Comparison of ENCODE assay signal across 21 cellular contexts in genomic region chr13:33690321-33690720, GRCh38.
DNase-seq lines count a peak whose midpoint lies in the region; ATAC-seq and TF ChIP-seq lines count a peak whose summit lies in the region.
"Had no signal": no experiment of that assay in that cellular context is flagged by ENCODE, and none has a peak within 500 bp of the region (broad histone marks: within the 10 kb centered on the region; RNA-seq: fewer than 3 reads in every experiment).

No MANE protein-coding gene starts in this region.

- no peaks in the 10 kb centered on the region for H3K4me1 Mint-ChIP-seq in activated CD4-positive, alpha-beta T cell treated with anti-CD3 and anti-CD28 coated beads, Interleukin-2, amount 10 ng/mL, durations not matched to agents 24 days and 14 days
- H3K4me1 Mint-ChIP-seq in stimulated activated naive CD8-positive, alpha-beta T cell treated with anti-CD3 and anti-CD28 coated beads, Interleukin-15, amount 100 ng/mL, for 72 hours, result no peaks in the 10 kb centered on the region
- H3K4me1 Mint-ChIP-seq in nephron, result peaks cover 19% of the 10 kb centered on the region

- TF ChIP-seq CTCF in nephron (IDR thresholded peaks at IDR 0.05; ENCODE audit: unreplicated experiment in 3 of 3), result no peak

- H3K27ac Mint-ChIP-seq in activated CD4-positive, alpha-beta T cell treated with anti-CD3 and anti-CD28 coated beads, Interleukin-2, amount 10 ng/mL, durations not matched to agents 24 days and 14 days, result no peak overlapping the region
- H3K27ac Mint-ChIP-seq in stimulated activated naive CD8-positive, alpha-beta T cell treated with anti-CD3 and anti-CD28 coated beads, Interleukin-15, amount 100 ng/mL, for 72 hours, result no peak overlapping the region
- H3K27ac Mint-ChIP-seq in nephron, result peak overlapping the region; percentile 21 to 68 (median 66)

- intact Hi-C loops in activated CD4-positive, alpha-beta T cell treated with anti-CD3 and anti-CD28 coated beads, Interleukin-2, amount 10 ng/mL, durations not matched to agents 24 days and 14 days (cut with micrococcal nuclease), result no loop called here

- H3K27me3 Mint-ChIP-seq in activated CD4-positive, alpha-beta T cell treated with anti-CD3 and anti-CD28 coated beads, Interleukin-2, amount 10 ng/mL, durations not matched to agents 24 days and 14 days, result no peaks in the 10 kb centered on the region
- H3K27me3 Mint-ChIP-seq in stimulated activated naive CD8-positive, alpha-beta T cell treated with anti-CD3 and anti-CD28 coated beads, Interleukin-15, amount 100 ng/mL, for 72 hours, result peaks cover 6% of the 10 kb centered on the region
- H3K27me3 Mint-ChIP-seq in nephron (ENCODE audit: low read depth), result no peaks in the 10 kb centered on the region

- peak; percentile 19 for ATAC-seq in stimulated activated naive CD8-positive, alpha-beta T cell treated with anti-CD3 and anti-CD28 coated beads, Interleukin-15, Interleukin-2, amounts not matched to agents 100 U/mL and 50 U/mL, for 24 hours
- ATAC-seq in stimulated activated naive CD8-positive, alpha-beta T cell treated with anti-CD3 and anti-CD28 coated beads, Interleukin-15, amount 100 ng/mL, for 72 hours, result no peak
- ATAC-seq in GM19397 (IDR thresholded peaks at IDR 0.05; ENCODE audit: unreplicated experiment), result no peak
- ATAC-seq: K562, PC-3 had no signal

- DNase-seq in activated CD4-positive, alpha-beta T cell treated with anti-CD3 and anti-CD28 coated beads for 48 hours, result peak; percentile 9
- no peak for DNase-seq in activated CD4-positive, alpha-beta T cell treated with anti-CD3 and anti-CD28 coated beads, Interleukin-2, amount 10 ng/mL, durations not matched to agents 24 days and 14 days
- no peak for DNase-seq in stimulated activated naive CD8-positive, alpha-beta T cell treated with anti-CD3 and anti-CD28 coated beads, Interleukin-15, Interleukin-2, amounts not matched to agents 100 U/mL and 50 U/mL, for 24 hours
- DNase-seq in stimulated activated naive CD8-positive, alpha-beta T cell treated with anti-CD3 and anti-CD28 coated beads, Interleukin-15, amount 100 ng/mL, for 72 hours, result no peak
- no peak for DNase-seq in COLO668 (lab: John Stamatoyannopoulos, UW; ENCODE audit: unreplicated experiment)
- DNase-seq: DMS153; DND-41; H7; Kasumi-1; NCI-H1092 treated with DMSO at 0.1 percent for 48 hours; NCI-H1436; NCI-H187; NCI-H2081 treated with DMSO at 0.1 percent for 48 hours; NCI-H446 treated with DMSO at 0.1 percent for 48 hours; NCI-H526; NCI-H82; NK-92 treated with Interleukin-12 subunit alpha and Interleukin-12 subunit beta, amount 100 ng/mL, for 24 hours; PC-3 had no signal

- peaks cover 7% of the 10 kb centered on the region for H3K9me3 Mint-ChIP-seq in activated CD4-positive, alpha-beta T cell treated with anti-CD3 and anti-CD28 coated beads, Interleukin-2, amount 10 ng/mL, durations not matched to agents 24 days and 14 days
- H3K9me3 Mint-ChIP-seq in stimulated activated naive CD8-positive, alpha-beta T cell treated with anti-CD3 and anti-CD28 coated beads, Interleukin-15, amount 100 ng/mL, for 72 hours, result no peaks in the 10 kb centered on the region
- peaks cover 6% of the 10 kb centered on the region for H3K9me3 Mint-ChIP-seq in nephron

- H3K36me3 Mint-ChIP-seq in activated CD4-positive, alpha-beta T cell treated with anti-CD3 and anti-CD28 coated beads, Interleukin-2, amount 10 ng/mL, durations not matched to agents 24 days and 14 days (ENCODE audit: low read depth), result no peaks in the 10 kb centered on the region
- H3K36me3 Mint-ChIP-seq in nephron (ENCODE audit: low read depth), result no peaks in the 10 kb centered on the region

- no peak overlapping the region for H3K4me3 Mint-ChIP-seq in activated CD4-positive, alpha-beta T cell treated with anti-CD3 and anti-CD28 coated beads, Interleukin-2, amount 10 ng/mL, durations not matched to agents 24 days and 14 days
- no peak overlapping the region for H3K4me3 Mint-ChIP-seq in stimulated activated naive CD8-positive, alpha-beta T cell treated with anti-CD3 and anti-CD28 coated beads, Interleukin-15, amount 100 ng/mL, for 72 hours
- no peak overlapping the region for H3K4me3 Mint-ChIP-seq in nephron

Comparison
In these comparisons a context has a peak if more than half of its experiments do, and no peak if none do; other contexts are left out.
1. H3K27ac Mint-ChIP-seq: peak in nephron (3 of 3); none in activated CD4-positive, alpha-beta T cell treated with anti-CD3 and anti-CD28 coated beads, Interleukin-2, amount 10 ng/mL, durations not matched to agents 24 days and 14 days (single experiment) and stimulated activated naive CD8-positive, alpha-beta T cell treated with anti-CD3 and anti-CD28 coated beads, Interleukin-15, amount 100 ng/mL, for 72 hours (0 of 2).